In the genomic region with DNA sequence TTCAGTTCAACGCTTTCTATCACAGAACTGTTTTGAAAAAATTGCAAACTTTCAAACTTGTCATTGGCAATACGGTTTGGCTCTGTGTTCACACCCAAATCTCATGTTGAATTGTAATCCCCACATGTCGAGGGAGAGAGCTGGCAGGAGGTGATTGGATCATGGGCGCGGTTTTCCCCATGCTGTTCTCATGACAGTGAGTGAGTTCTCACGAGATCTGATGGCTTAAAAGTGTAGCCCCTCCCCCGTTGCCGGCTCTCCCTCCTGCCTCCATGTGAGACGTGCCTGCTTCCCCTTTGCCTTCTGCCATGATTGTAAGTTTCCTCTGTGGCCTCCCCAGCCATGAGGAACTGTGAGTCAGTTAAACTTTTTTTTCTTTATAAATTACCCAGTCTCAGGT, we compare ENCODE assay signal across 29 cellular contexts.
"Had no signal": no experiment of that assay in that cellular context is flagged by ENCODE, and none has a peak within 500 bp of the region (broad histone marks: within the 10 kb centered on the region; RNA-seq: fewer than 3 reads in every experiment).

No MANE protein-coding gene starts in this region.

- FAIRE-seq: endometrium, endothelial cell of umbilical vein had no signal

- DNase-seq: activated CD4-positive, alpha-beta T cell treated with anti-CD3 and anti-CD28 coated beads for 4 hours; activated CD4-positive, alpha-beta T cell treated with anti-CD3 and anti-CD28 coated beads, Interleukin-2, amount 10 ng/mL, durations not matched to agents 7 days and 5 days; activated CD4-positive, alpha-beta T cell treated with anti-CD3 and anti-CD28 coated beads, Interleukin-2, amount 50 U/mL, for 48 hours; activated CD4-positive, CD25-positive, alpha-beta regulatory T cell; activated CD4-positive, CD25-positive, alpha-beta regulatory T cell treated with anti-CD3 and anti-CD28 coated beads, Interleukin-2, amount 50 U/mL, for 72 hours; activated CD8-positive, alpha-beta memory T cell treated with anti-CD3 and anti-CD28 coated beads, Interleukin-2, amount 50 U/mL, for 48 hours; activated gamma-delta T cell; activated naive CD4-positive, alpha-beta T cell; activated naive CD4-positive, alpha-beta T cell treated with anti-CD3 and anti-CD28 coated beads, Interleukin-2, amount 10 ng/mL, durations not matched to agents 7 days and 5 days; activated naive CD8-positive, alpha-beta T cell treated with anti-CD3 and anti-CD28 coated beads, Interleukin-2, amount 10 ng/mL, durations not matched to agents 7 days and 5 days; activated T-cell treated with anti-CD3 and anti-CD28 coated beads for 4 hours; activated T-cell treated with anti-CD3 and anti-CD28 coated beads, Interleukin-2, amount 50 U/mL, for 24 hours; activated T-cell treated with anti-CD3 and anti-CD28 coated beads, Interleukin-2, amount 50 U/mL, for 72 hours; central memory CD4-positive, alpha-beta T cell; cerebellar nuclear complex; colonic mucosa; effector CD8-positive, alpha-beta T cell; esophagus squamous epithelium; foreskin melanocyte; heart right ventricle; T-helper 2 cell had no signal

- H3K9me3 ChIP-seq: ascending aorta, breast epithelium, colonic mucosa, esophagus squamous epithelium, gastroesophageal sphincter, heart right ventricle had no signal

- H3K36me3 ChIP-seq: ascending aorta, breast epithelium, cardiac muscle cell, colonic mucosa, esophagus squamous epithelium, gastroesophageal sphincter, heart right ventricle had no signal

- H3K27me3 ChIP-seq: ascending aorta, breast epithelium, cardiac muscle cell, colonic mucosa, esophagus squamous epithelium had no signal

- H3K27ac ChIP-seq: ascending aorta, breast epithelium, cardiac muscle cell, colonic mucosa, epithelial cell of prostate, esophagus squamous epithelium, gastroesophageal sphincter, heart right ventricle had no signal

- H3K4me3 ChIP-seq: ascending aorta, breast epithelium, cardiac muscle cell, colonic mucosa, esophagus squamous epithelium, gastroesophageal sphincter, heart right ventricle had no signal

- H3K4me1 ChIP-seq: ascending aorta, breast epithelium, colonic mucosa, esophagus squamous epithelium, gastroesophageal sphincter, heart right ventricle had no signal

- ATAC-seq: activated naive CD4-positive, alpha-beta T cell treated with anti-CD3 and anti-CD28 coated beads, Interleukin-2, amount 50 U/mL, for 72 hours; activated T-cell treated with anti-CD3 and anti-CD28 coated beads, Interleukin-2, amount 50 U/mL, for 72 hours; gastroesophageal sphincter; heart right ventricle had no signal
